Comparison of ENCODE assay signal across 10 cellular contexts in genomic region chr2:141534671-141535359, GRCh38.
A peak's percentile ranks its signal among the peaks of the same experiment; 100 is the strongest.
DNase-seq lines count a peak whose midpoint lies in the region; ATAC-seq and TF ChIP-seq lines count a peak whose summit lies in the region.
"Had no signal": no experiment of that assay in that cellular context is flagged by ENCODE, and none has a peak within 500 bp of the region (broad histone marks: within the 10 kb centered on the region; RNA-seq: fewer than 3 reads in every experiment).

No MANE protein-coding gene starts in this region.

- H3K27me3 ChIP-seq in SK-N-SH (ENCODE audit: insufficient read depth), result no peaks in the 10 kb centered on the region

- peak; percentile 76 for ATAC-seq in HG03064 (IDR thresholded peaks at IDR 0.05; ENCODE audit: low read depth, unreplicated experiment)
- peak; percentile 81 for ATAC-seq in stimulated activated memory B cell treated with anti-CD40 and anti-IgM and Interleukin-4, amounts not matched to agents 10 μg/mL and 1 μg/mL and 100 μg/mL, for 72 hours
- no peak for ATAC-seq in activated T-cell treated with anti-CD3 and anti-CD28 coated beads, Interleukin-2, amount 50 U/mL, for 72 hours (replicated peaks in 1 of 2)

- H3K4me1 ChIP-seq in SK-N-SH (ENCODE audit: control insufficient read depth in 1 of 2, insufficient read depth in 2 of 2, low read depth in 1 of 2, low read length in 1 of 2), result no peaks in the 10 kb centered on the region; a peak in 1 of 4 replicates

- H3K4me3 Mint-ChIP-seq in stimulated activated memory B cell treated with anti-CD40 and anti-IgM and Interleukin-4, amounts not matched to agents 10 μg/mL and 1 μg/mL and 100 μg/mL, for 72 hours, result peak overlapping the region; percentile 35
- no peak overlapping the region for H3K4me3 Mint-ChIP-seq in activated T-cell treated with anti-CD3 and anti-CD28 coated beads, Interleukin-2, amount 50 U/mL, for 72 hours

- TF ChIP-seq CTCF in SK-N-SH (IDR thresholded peaks at IDR 0.05), result no peak

- peak overlapping the region; percentile 12 for H3K27ac Mint-ChIP-seq in stimulated activated memory B cell treated with anti-CD40 and anti-IgM and Interleukin-4, amounts not matched to agents 10 μg/mL and 1 μg/mL and 100 μg/mL, for 72 hours
- H3K27ac Mint-ChIP-seq in activated T-cell treated with anti-CD3 and anti-CD28 coated beads, Interleukin-2, amount 50 U/mL, for 72 hours, result no peak overlapping the region

- TF ChIP-seq RAD21 in SK-N-SH (IDR thresholded peaks at IDR 0.05; ENCODE audit: low read length), result no peak

- H3K9me2 ChIP-seq in SK-N-SH, result no peaks in the 10 kb centered on the region

- H3K4me3 ChIP-seq in SK-N-SH (ENCODE audit: low read depth in 2 of 2, low read length in 1 of 2), result no peak overlapping the region

- H3K27ac ChIP-seq in SK-N-SH (ENCODE audit: low read depth in 2 of 2, low read length in 1 of 2), result peak overlapping the region in 1 of 2 experiments; percentile 30; a peak in 2 of 4 replicates
- H3K27ac ChIP-seq: 22Rv1 had no signal

- no peaks in the 10 kb centered on the region for H4K20me1 ChIP-seq in SK-N-SH (ENCODE audit: insufficient read depth)

- no peak overlapping the region for H3K4me2 ChIP-seq in SK-N-SH

- no peaks in the 10 kb centered on the region for H3K36me3 Mint-ChIP-seq in stimulated activated memory B cell treated with anti-CD40 and anti-IgM and Interleukin-4, amounts not matched to agents 10 μg/mL and 1 μg/mL and 100 μg/mL, for 72 hours
- no peaks in the 10 kb centered on the region for H3K36me3 Mint-ChIP-seq in activated T-cell treated with anti-CD3 and anti-CD28 coated beads, Interleukin-2, amount 50 U/mL, for 72 hours (ENCODE audit: insufficient read depth in 2 of 2)

- H2AFZ ChIP-seq in SK-N-SH (ENCODE audit: low read depth), result no peak overlapping the region

- H3F3A ChIP-seq in SK-N-SH (replicated peaks; ENCODE audit: insufficient read depth), result no peaks in the 10 kb centered on the region

- H3K36me3 ChIP-seq in SK-N-SH (replicated peaks in 1 of 2; ENCODE audit: control insufficient read depth in 1 of 2, insufficient read depth in 2 of 2, low read length in 1 of 2), result no peaks in the 10 kb centered on the region

- H3K4me1 Mint-ChIP-seq in stimulated activated memory B cell treated with anti-CD40 and anti-IgM and Interleukin-4, amounts not matched to agents 10 μg/mL and 1 μg/mL and 100 μg/mL, for 72 hours, result peaks cover 20% of the 10 kb centered on the region
- H3K4me1 Mint-ChIP-seq in activated T-cell treated with anti-CD3 and anti-CD28 coated beads, Interleukin-2, amount 50 U/mL, for 72 hours (ENCODE audit: low read depth), result no peaks in the 10 kb centered on the region

- DNase-seq in NCI-H2171 treated with DMSO at 0.1 percent for 48 hours (lab: John Stamatoyannopoulos, UW), result peak; percentile 32
- no peak for DNase-seq in NCI-H2171 (lab: John Stamatoyannopoulos, UW)
- peak; percentile 69 for DNase-seq in OCI-M1 (lab: John Stamatoyannopoulos, UW)
- DNase-seq in NCI-H187 treated with DMSO at 0.1 percent for 48 hours (lab: John Stamatoyannopoulos, UW), result no peak
- no peak for DNase-seq in activated T-cell treated with anti-CD3 and anti-CD28 coated beads, Interleukin-2, amount 50 U/mL, for 72 hours
- DNase-seq in SK-N-SH, result no peak
- DNase-seq: NCI-H345 had no signal

- no peaks in the 10 kb centered on the region for H3K79me2 ChIP-seq in SK-N-SH (ENCODE audit: insufficient read depth)

- H3K27me3 Mint-ChIP-seq in stimulated activated memory B cell treated with anti-CD40 and anti-IgM and Interleukin-4, amounts not matched to agents 10 μg/mL and 1 μg/mL and 100 μg/mL, for 72 hours, result no peaks in the 10 kb centered on the region
- H3K27me3 Mint-ChIP-seq in activated T-cell treated with anti-CD3 and anti-CD28 coated beads, Interleukin-2, amount 50 U/mL, for 72 hours (ENCODE audit: low read depth), result no peaks in the 10 kb centered on the region

- 83% methylated on average over 4 of the region's 4 CpGs for WGBS in SK-N-SH (ENCODE audit: low lambda C conversion rate)

- peaks cover 3% of the 10 kb centered on the region for H3K9me3 Mint-ChIP-seq in stimulated activated memory B cell treated with anti-CD40 and anti-IgM and Interleukin-4, amounts not matched to agents 10 μg/mL and 1 μg/mL and 100 μg/mL, for 72 hours
- peaks cover 0 to 5% of the 10 kb centered on the region in 2 donors for H3K9me3 Mint-ChIP-seq in activated T-cell treated with anti-CD3 and anti-CD28 coated beads, Interleukin-2, amount 50 U/mL, for 72 hours

- POLR2A ChIA-PET in SK-N-SH (lab: Yijun Ruan, JAX), result interaction anchor here (0.6 kb wide), 1 partner anchor 96 kb away, joined by 4 read pairs; no protein-coding TSS in a partner anchor

- no peak overlapping the region for H3K9ac ChIP-seq in SK-N-SH

- CTCF ChIA-PET in SK-N-SH (lab: Yijun Ruan, JAX), result no interaction called here

- no peaks in the 10 kb centered on the region for H3K9me3 ChIP-seq in SK-N-SH

- no peak for TF ChIP-seq EP300 in SK-N-SH (IDR thresholded peaks at IDR 0.05; ENCODE audit: borderline replicate concordance in 1 of 2, low read depth in 1 of 2, low read length in 1 of 2)

TF ChIP-seq in SK-N-SH, 30 proteins besides CTCF, POLR2A, EP300 and RAD21:
- TF ChIP-seq JUND (IDR thresholded peaks at IDR 0.05), result no peak
- TF ChIP-seq EZH2phosphoT487 (IDR thresholded peaks at IDR 0.05; ENCODE audit: borderline replicate concordance, low read depth), result no peak
- TF ChIP-seq FOXM1 (IDR thresholded peaks at IDR 0.05; ENCODE audit: low read depth), result no peak
- TF ChIP-seq IRF3 (IDR thresholded peaks at IDR 0.05; ENCODE audit: low read depth, low read length), result no peak
- TF ChIP-seq FOXJ3 (CRISPR knock-in tag; IDR thresholded peaks at IDR 0.05), result no peak
- no peak for TF ChIP-seq RXRA (IDR thresholded peaks at IDR 0.05; ENCODE audit: borderline replicate concordance, low read depth)
- no peak for TF ChIP-seq POLR2AphosphoS5 (IDR thresholded peaks at IDR 0.05; ENCODE audit: low read depth, low read length)
- no peak for TF ChIP-seq GABPA (IDR thresholded peaks at IDR 0.05; ENCODE audit: low read depth)
- no peak for TF ChIP-seq MEF2A (IDR thresholded peaks at IDR 0.05; ENCODE audit: borderline replicate concordance, low read depth)
- TF ChIP-seq FOSL2 (IDR thresholded peaks at IDR 0.05; ENCODE audit: borderline replicate concordance, low read depth), result no peak
- TF ChIP-seq NFIC (IDR thresholded peaks at IDR 0.05; ENCODE audit: borderline replicate concordance), result no peak
- TF ChIP-seq CHD2 (IDR thresholded peaks at IDR 0.05; ENCODE audit: low read length, partially characterized antibody), result no peak
- TF ChIP-seq TAF1 (IDR thresholded peaks at IDR 0.05; ENCODE audit: borderline replicate concordance, low read depth, low read length), result no peak

Comparison
In these comparisons a context has a peak if more than half of its experiments do, and no peak if none do; other contexts are left out.
1. DNase-seq: peak in NCI-H2171 treated with DMSO at 0.1 percent for 48 hours (single experiment) and OCI-M1 (single experiment); none in NCI-H2171 (single experiment), NCI-H187 treated with DMSO at 0.1 percent for 48 hours (single experiment), activated T-cell treated with anti-CD3 and anti-CD28 coated beads, Interleukin-2, amount 50 U/mL, for 72 hours (0 of 2) and SK-N-SH (single experiment).
2. ATAC-seq: peak in HG03064 (single experiment) and stimulated activated memory B cell treated with anti-CD40 and anti-IgM and Interleukin-4, amounts not matched to agents 10 μg/mL and 1 μg/mL and 100 μg/mL, for 72 hours (single experiment); none in activated T-cell treated with anti-CD3 and anti-CD28 coated beads, Interleukin-2, amount 50 U/mL, for 72 hours (0 of 2).